Comparison of ENCODE assay signal across 8 cellular contexts in genomic region chr10:24952701-24953349, GRCh38. TPM values are rescaled to one million over a fixed set of nuclear protein-coding genes. Genes with fewer than 3 reads are reported as not detected.
DNase-seq lines count a peak whose midpoint lies in the region; ATAC-seq and TF ChIP-seq lines count a peak whose summit lies in the region.

No MANE protein-coding gene starts in this region.

- H3K9ac ChIP-seq in OCI-LY3 (ENCODE audit: low read length): peak overlapping the region; percentile 56

- H3K79me2 ChIP-seq in OCI-LY3 (ENCODE audit: low read length): no peaks in the 10 kb centered on the region

- DNase-seq in SHP77 (lab: John Stamatoyannopoulos, UW) (peak; percentile 29 to 56), SHP77 treated with DMSO at 0.1 percent for 48 hours (lab: John Stamatoyannopoulos, UW) (no peak), foreskin melanocyte (peak; percentile 38), nucleus accumbens (lab: John Stamatoyannopoulos, UW) (peak in 42 of 56 donors; percentile 37 to 87 (median 70)), upper lobe of right lung (peak; percentile 72)
- peak; percentile 56 for DNase-seq in activated naive CD4-positive, alpha-beta T cell treated with Interleukin-2 at 50 U/mL for 16 hours

- peak overlapping the region; percentile 82 for H3K4me2 ChIP-seq in OCI-LY3 (ENCODE audit: low read length)

- intact Hi-C loops in upper lobe of right lung (cut with DNase I): no loop called here

- H3K36me3 ChIP-seq in OCI-LY3 (replicated peaks; ENCODE audit: low read depth, low read length) (no peaks in the 10 kb centered on the region), upper lobe of right lung (no peaks in the 10 kb centered on the region)

- TF ChIP-seq CTCF in OCI-LY3 (IDR thresholded peaks at IDR 0.05; ENCODE audit: low read depth, low read length) (peak; percentile 35), upper lobe of right lung (IDR thresholded peaks at IDR 0.05) (peak; percentile 36)

- no peak overlapping the region for H3K27ac ChIP-seq in OCI-LY3 (ENCODE audit: low read length)
- peak overlapping the region; percentile 77 for H3K27ac ChIP-seq in upper lobe of right lung

- peaks cover 4% of the 10 kb centered on the region; the same call in 1 of the 2 replicates for H3K4me1 ChIP-seq in OCI-LY3 (ENCODE audit: low read length)
- H3K4me1 ChIP-seq in upper lobe of right lung: peaks cover 12% of the 10 kb centered on the region

- peak overlapping the region; percentile 87 for H2AFZ ChIP-seq in OCI-LY3 (ENCODE audit: low read depth, low read length)

- no peaks in the 10 kb centered on the region for H4K20me1 ChIP-seq in OCI-LY3 (ENCODE audit: insufficient read depth, low read length)

- H3K27me3 ChIP-seq in OCI-LY3 (ENCODE audit: low read depth, low read length) (no peaks in the 10 kb centered on the region), upper lobe of right lung (no peaks in the 10 kb centered on the region)

- H3K4me3 ChIP-seq in OCI-LY3 (ENCODE audit: low read length) (peak overlapping the region; percentile 81), upper lobe of right lung (peak overlapping the region; percentile 66)

- no peaks in the 10 kb centered on the region for H3K9me3 ChIP-seq in OCI-LY3 (ENCODE audit: insufficient read depth, low read length)
- H3K9me3 ChIP-seq in upper lobe of right lung: no peaks in the 10 kb centered on the region

- peak; percentile 82 for ATAC-seq in HG02885 (IDR thresholded peaks at IDR 0.05; ENCODE audit: poor library complexity, unreplicated experiment)
- peak; percentile 73 for ATAC-seq in upper lobe of right lung

RNA-seq across cellular contexts. Expression of gene PRTFDC1, which starts 0.4 kb away (rescaled TPM):
- total RNA-seq in upper lobe of right lung: 2.7 TPM
